Comparison of ENCODE assay signal across 1 cellular context in genomic region chr6:163253556-163254213, GRCh38.
TF ChIP-seq lines count a peak whose summit lies in the region.

No MANE protein-coding gene starts in this region.

TF ChIP-seq in HepG2, 621 proteins besides CTCF, POLR2A, EP300 and RAD21 (continued from another document):
- TF ChIP-seq AKNA (CRISPR knock-in tag; IDR thresholded peaks at IDR 0.05; ENCODE audit: borderline replicate concordance) (no peak), MBD4 (IDR thresholded peaks at IDR 0.05; ENCODE audit: borderline replicate concordance, low read length) (no peak), MAF1 (CRISPR knock-in tag; IDR thresholded peaks at IDR 0.05; ENCODE audit: borderline replicate concordance) (no peak), SETDB1 (CRISPR knock-in tag; IDR thresholded peaks at IDR 0.05; ENCODE audit: borderline replicate concordance) (no peak), ZNF761 (CRISPR knock-in tag; conservative IDR thresholded peaks at IDR 0.05) (no peak), IRF2 (CRISPR knock-in tag; IDR thresholded peaks at IDR 0.05) (no peak), ZNF24 (IDR thresholded peaks at IDR 0.05) (no peak), NR2C2 (CRISPR knock-in tag; IDR thresholded peaks at IDR 0.05; ENCODE audit: borderline replicate concordance) (no peak), ZNF180 (CRISPR knock-in tag; IDR thresholded peaks at IDR 0.05; ENCODE audit: borderline replicate concordance, low read depth) (no peak), KDM3A (CRISPR knock-in tag; IDR thresholded peaks at IDR 0.05; ENCODE audit: low read depth) (no peak), HDAC1 (CRISPR knock-in tag; IDR thresholded peaks at IDR 0.05) (no peak), STAG1 (CRISPR knock-in tag; IDR thresholded peaks at IDR 0.05) (no peak)
TF ChIP-seq in HepG2: peak in this region for 0.
